In genomic region chr10:110881905-110882304, GRCh38 we compare ENCODE assay signal across 17 cellular contexts. TPM values are rescaled to one million over a fixed set of nuclear protein-coding genes. Genes with fewer than 3 reads are reported as not detected.
DNase-seq lines count a peak whose midpoint lies in the region; ATAC-seq and TF ChIP-seq lines count a peak whose summit lies in the region.
"Had no signal": no experiment of that assay in that cellular context is flagged by ENCODE, and none has a peak within 500 bp of the region (broad histone marks: within the 10 kb centered on the region; RNA-seq: fewer than 3 reads in every experiment).

No MANE protein-coding gene starts in this region.

- intact Hi-C loops in left ventricle myocardium inferior (cut with micrococcal nuclease) (loop anchor here (10.0 kb wide), 1 partner anchor 277 kb away; no protein-coding TSS in a partner anchor), left cardiac atrium (cut with DNase I) (no loop called here), ascending aorta (cut with DNase I) (no loop called here)

- peaks cover 4% of the 10 kb centered on the region for H3K27me3 Mint-ChIP-seq in nephron progenitor cell (ENCODE audit: low read depth, poor library complexity)

- peak overlapping the region; percentile 75 for H3K27ac ChIP-seq in left ventricle myocardium inferior (replicated peaks)
- peak overlapping the region in 1 of 2 donors; percentile 54 for H3K27ac ChIP-seq in ascending aorta
- H3K27ac ChIP-seq: Peyer's patch had no signal

- peak overlapping the region; percentile 2 for H3K9ac ChIP-seq in mucosa of stomach (ENCODE audit: low read length)

- H3K4me1 ChIP-seq in left ventricle myocardium inferior, result peaks cover 62% of the 10 kb centered on the region
- peaks cover 3 to 7% of the 10 kb centered on the region in 2 donors for H3K4me1 ChIP-seq in ascending aorta
- H3K4me1 ChIP-seq in mucosa of stomach (ENCODE audit: control insufficient read depth, insufficient read depth, low read length), result peaks cover 16% of the 10 kb centered on the region

- TF ChIP-seq CTCF in left ventricle myocardium inferior (IDR thresholded peaks at IDR 0.05; ENCODE audit: borderline replicate concordance), result no peak
- no peak for TF ChIP-seq CTCF in ascending aorta (IDR thresholded peaks at IDR 0.05)
- no peak for TF ChIP-seq CTCF in GM10248 (IDR thresholded peaks at IDR 0.05; ENCODE audit: control extremely low read depth, extremely low read depth, low read depth, missing control alignments)
- no peak for TF ChIP-seq CTCF in nephron progenitor cell (IDR thresholded peaks at IDR 0.05)

- CTCF ChIA-PET in GM10248 (lab: Yijun Ruan, JAX), result interaction anchor here (0.8 to 3.1 kb wide), 6 partner anchors 9 to 209 kb away, joined by 3 to 20 read pairs (median 4); no protein-coding TSS in a partner anchor

- DNase-seq in left ventricle myocardium inferior (no peak), left cardiac atrium (no peak), ascending aorta (ENCODE audit: low spot score in 2 of 2) (no peak), GM10248 (ENCODE audit: extremely low spot score) (no peak), GDM1 (lab: John Stamatoyannopoulos, UW) (no peak), nephron progenitor cell (no peak)
- DNase-seq: activated CD4-positive, alpha-beta T cell treated with anti-CD3 and anti-CD28 coated beads for 4 hours; central memory CD4-positive, alpha-beta T cell; EL; foreskin melanocyte; HFFc6; NCI-H1417; NCI-H2171; NCI-H774; Peyer's patch had no signal

- peaks cover 68% of the 10 kb centered on the region for H3K36me3 Mint-ChIP-seq in nephron progenitor cell (ENCODE audit: low read depth)

- no peak overlapping the region for H3K27ac Mint-ChIP-seq in nephron progenitor cell
- H3K27ac Mint-ChIP-seq: HFFc6 had no signal

- no peak for ATAC-seq in left cardiac atrium
- no peak for ATAC-seq in esophagus mucosa

- peak overlapping the region; percentile 52 for H3K4me3 ChIP-seq in left ventricle myocardium inferior
- peak overlapping the region; percentile 2 to 50 for H3K4me3 ChIP-seq in ascending aorta
- H3K4me3 ChIP-seq in mucosa of stomach (ENCODE audit: low read length), result no peak overlapping the region
- H3K4me3 ChIP-seq: Peyer's patch had no signal

- no peak overlapping the region for H3K4me3 Mint-ChIP-seq in nephron progenitor cell
- H3K4me3 Mint-ChIP-seq: HFFc6 had no signal

- H3K36me3 ChIP-seq in left ventricle myocardium inferior (peaks cover 59% of the 10 kb centered on the region), ascending aorta (peaks cover 0 to 5% of the 10 kb centered on the region in 2 donors), mucosa of stomach (ENCODE audit: control insufficient read depth, insufficient read depth, low read length) (no peaks in the 10 kb centered on the region)

- no peaks in the 10 kb centered on the region for H3K4me1 Mint-ChIP-seq in nephron progenitor cell

- no peaks in the 10 kb centered on the region for H3K9me3 ChIP-seq in left ventricle myocardium inferior (replicated peaks)
- no peaks in the 10 kb centered on the region for H3K9me3 ChIP-seq in ascending aorta
- H3K9me3 ChIP-seq in mucosa of stomach (ENCODE audit: control insufficient read depth, low read length), result no peaks in the 10 kb centered on the region
- H3K9me3 ChIP-seq: Peyer's patch had no signal

- POLR2A ChIA-PET in GM10248 (lab: Yijun Ruan, JAX), result no interaction called here

- H3K9me3 Mint-ChIP-seq in nephron progenitor cell, result no peaks in the 10 kb centered on the region
- H3K9me3 Mint-ChIP-seq: HFFc6 had no signal

- H3K27me3 ChIP-seq in left ventricle myocardium inferior (ENCODE audit: low read depth) (no peaks in the 10 kb centered on the region), ascending aorta (no peaks in the 10 kb centered on the region), mucosa of stomach (ENCODE audit: control insufficient read depth, insufficient read depth, low read length) (no peaks in the 10 kb centered on the region)
- H3K27me3 ChIP-seq: Peyer's patch had no signal

RNA-seq across cellular contexts. Expression of gene PDCD4, which starts 10.2 kb away (rescaled TPM):
- total RNA-seq in left ventricle myocardium inferior, result 86.5 TPM
- 10 to 100 TPM; 46.7 to 71.2 TPM for total RNA-seq in left cardiac atrium
- 10.3 TPM for total RNA-seq in ascending aorta
- 144 TPM for total RNA-seq in esophagus mucosa

RNA-seq across cellular contexts. Expression of gene BBIP1, which starts 37.1 kb away (rescaled TPM):
- 25.1 TPM for total RNA-seq in left ventricle myocardium inferior
- 10 to 100 TPM; 22.8 to 25.5 TPM for total RNA-seq in left cardiac atrium
- 1.5 TPM for total RNA-seq in ascending aorta
- total RNA-seq in esophagus mucosa, result 12.6 TPM

RNA-seq across cellular contexts. Expression of gene SHOC2, which starts 37.5 kb away (rescaled TPM):
- total RNA-seq in left ventricle myocardium inferior (47.9 TPM), left cardiac atrium (10 to 100 TPM; 43.0 to 49.4 TPM), ascending aorta (49.6 TPM), esophagus mucosa (38.8 TPM)
